Comparison of ENCODE assay signal across 33 cellular contexts in the genomic region with DNA sequence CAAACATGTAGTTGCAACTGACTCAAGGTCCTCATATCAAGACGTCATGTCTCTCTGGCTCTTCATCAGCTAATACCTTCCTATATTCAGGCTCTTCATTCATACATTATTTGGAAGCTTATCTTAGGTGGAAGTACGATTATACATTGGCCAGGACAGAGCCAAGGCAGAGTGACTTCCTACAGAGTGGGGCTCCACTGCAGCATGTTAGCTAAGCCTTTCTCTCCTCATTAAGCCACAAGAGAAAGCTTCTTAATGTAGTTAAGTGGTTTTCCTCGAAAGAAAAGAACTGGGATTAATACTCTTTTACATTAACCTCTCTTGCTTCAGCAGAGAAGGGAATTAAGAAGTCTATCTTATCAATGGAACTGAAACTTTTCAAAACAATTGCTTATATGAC.
"Had no signal": no experiment of that assay in that cellular context is flagged by ENCODE, and none has a peak within 500 bp of the region (broad histone marks: within the 10 kb centered on the region; RNA-seq: fewer than 3 reads in every experiment).

No MANE protein-coding gene starts in this region.

- H3K4me3 ChIP-seq: ascending aorta, cardiac muscle cell, Peyer's patch, SJSA1 had no signal

- H3K27ac Mint-ChIP-seq: activated CD4-positive, alpha-beta T cell treated with anti-CD3 and anti-CD28 coated beads, Interleukin-2, amount 10 ng/mL, durations not matched to agents 7 days and 5 days; activated CD8-positive, alpha-beta T cell treated with anti-CD3 and anti-CD28 coated beads, Interleukin-2, amount 10 ng/mL, durations not matched to agents 7 days and 5 days; activated naive CD4-positive, alpha-beta T cell treated with anti-CD3 and anti-CD28 coated beads, Interleukin-2, amount 50 U/mL, for 24 hours; activated naive CD8-positive, alpha-beta T cell treated with anti-CD3 and anti-CD28 coated beads, Interleukin-2, amount 10 ng/mL, durations not matched to agents 7 days and 5 days; activated T-cell treated with anti-CD3 and anti-CD28 coated beads, Interleukin-2, amount 50 U/mL, for 24 hours; activated T-helper 2 cell treated with anti-CD3 and anti-CD28 coated beads, Interferon-gamma antibody, Interleukin-2, Interleukin-4, amounts not matched to agents 10 μg/mL and 5 μg/mL and 100 μg/mL, durations not matched to agents 14 hours and 24 hours and 36 hours; T-cell had no signal

- H3K27me3 ChIP-seq: ascending aorta, cardiac muscle cell, Peyer's patch, SJSA1 had no signal

- H3K4me3 Mint-ChIP-seq: activated CD4-positive, alpha-beta T cell treated with anti-CD3 and anti-CD28 coated beads, Interleukin-2, amount 10 ng/mL, durations not matched to agents 7 days and 5 days; activated CD8-positive, alpha-beta T cell treated with anti-CD3 and anti-CD28 coated beads, Interleukin-2, amount 10 ng/mL, durations not matched to agents 7 days and 5 days; activated naive CD4-positive, alpha-beta T cell treated with anti-CD3 and anti-CD28 coated beads, Interleukin-2, amount 50 U/mL, for 24 hours; activated naive CD8-positive, alpha-beta T cell treated with anti-CD3 and anti-CD28 coated beads, Interleukin-2, amount 10 ng/mL, durations not matched to agents 7 days and 5 days; activated T-cell treated with anti-CD3 and anti-CD28 coated beads, Interleukin-2, amount 50 U/mL, for 24 hours; T-cell had no signal

- H3K4me1 ChIP-seq: ascending aorta, Peyer's patch, SJSA1 had no signal

- H3K4me2 ChIP-seq: KMS-11, SK-N-SH had no signal

- H3K27ac ChIP-seq: ascending aorta, cardiac muscle cell, KMS-11, Peyer's patch, SJSA1, VCaP had no signal

- H3K4me1 Mint-ChIP-seq: activated CD4-positive, alpha-beta T cell treated with anti-CD3 and anti-CD28 coated beads, Interleukin-2, amount 10 ng/mL, durations not matched to agents 7 days and 5 days; activated naive CD4-positive, alpha-beta T cell treated with anti-CD3 and anti-CD28 coated beads, Interleukin-2, amount 50 U/mL, for 24 hours; T-cell had no signal

- H3K9me2 ChIP-seq: SK-N-SH had no signal

- ATAC-seq: activated CD8-positive, alpha-beta T cell treated with anti-CD3 and anti-CD28 coated beads, Interleukin-2, amount 10 ng/mL, durations not matched to agents 7 days and 5 days; PC-3; T-cell had no signal

- H3K36me3 ChIP-seq: ascending aorta, cardiac muscle cell, SJSA1 had no signal

- H3K27me3 Mint-ChIP-seq: activated CD4-positive, alpha-beta T cell treated with anti-CD3 and anti-CD28 coated beads, Interleukin-2, amount 10 ng/mL, durations not matched to agents 7 days and 5 days; activated naive CD4-positive, alpha-beta T cell treated with anti-CD3 and anti-CD28 coated beads, Interleukin-2, amount 50 U/mL, for 24 hours; activated naive CD8-positive, alpha-beta T cell treated with anti-CD3 and anti-CD28 coated beads, Interleukin-2, amount 10 ng/mL, durations not matched to agents 7 days and 5 days; activated T-cell treated with anti-CD3 and anti-CD28 coated beads, Interleukin-2, amount 50 U/mL, for 24 hours; T-cell had no signal

- H3K36me3 Mint-ChIP-seq: activated naive CD4-positive, alpha-beta T cell treated with anti-CD3 and anti-CD28 coated beads, Interleukin-2, amount 50 U/mL, for 24 hours had no signal

- H3K9me3 Mint-ChIP-seq: activated CD4-positive, alpha-beta T cell treated with anti-CD3 and anti-CD28 coated beads, Interleukin-2, amount 10 ng/mL, durations not matched to agents 7 days and 5 days; activated naive CD4-positive, alpha-beta T cell treated with anti-CD3 and anti-CD28 coated beads, Interleukin-2, amount 50 U/mL, for 24 hours; activated naive CD8-positive, alpha-beta T cell treated with anti-CD3 and anti-CD28 coated beads, Interleukin-2, amount 10 ng/mL, durations not matched to agents 7 days and 5 days; activated T-cell treated with anti-CD3 and anti-CD28 coated beads, Interleukin-2, amount 50 U/mL, for 24 hours; activated T-helper 2 cell treated with anti-CD3 and anti-CD28 coated beads, Interferon-gamma antibody, Interleukin-2, Interleukin-4, amounts not matched to agents 10 μg/mL and 5 μg/mL and 100 μg/mL, durations not matched to agents 14 hours and 24 hours and 36 hours; T-cell had no signal

- DNase-seq: activated CD4-positive, alpha-beta T cell treated with anti-CD3 and anti-CD28 coated beads, Interleukin-2, amount 10 ng/mL, durations not matched to agents 7 days and 5 days; activated CD4-positive, alpha-beta T cell treated with anti-CD3 and anti-CD28 coated beads, Interleukin-2, amount 50 U/mL, for 48 hours; activated CD8-positive, alpha-beta T cell treated with anti-CD3 and anti-CD28 coated beads, Interleukin-2, amount 10 ng/mL, durations not matched to agents 7 days and 5 days; activated gamma-delta T cell; activated naive CD4-positive, alpha-beta T cell treated with Interleukin-2 at 50 U/mL for 16 hours; activated naive CD8-positive, alpha-beta T cell treated with anti-CD3 and anti-CD28 coated beads, Interleukin-2, amount 10 ng/mL, durations not matched to agents 7 days and 5 days; activated T-cell treated with anti-CD3 and anti-CD28 coated beads, Interleukin-2, amount 50 U/mL, for 24 hours; amygdala; MM.1S; MV-4-11; NCI-H1092 treated with DMSO at 0.1 percent for 48 hours; NCI-H1417; NCI-H146; NCI-H187; NCI-H2081; NCI-H226; NCI-H526; NCI-H748 treated with DMSO at 0.1 percent for 48 hours; PC-3; Peyer's patch; RPMI8226; SHP77 treated with DMSO at 0.1 percent for 48 hours; SK-N-SH; T-cell; T-helper 2 cell; T-helper 9 cell had no signal
